Comparison of ENCODE assay signal across 9 cellular contexts in the genomic region with DNA sequence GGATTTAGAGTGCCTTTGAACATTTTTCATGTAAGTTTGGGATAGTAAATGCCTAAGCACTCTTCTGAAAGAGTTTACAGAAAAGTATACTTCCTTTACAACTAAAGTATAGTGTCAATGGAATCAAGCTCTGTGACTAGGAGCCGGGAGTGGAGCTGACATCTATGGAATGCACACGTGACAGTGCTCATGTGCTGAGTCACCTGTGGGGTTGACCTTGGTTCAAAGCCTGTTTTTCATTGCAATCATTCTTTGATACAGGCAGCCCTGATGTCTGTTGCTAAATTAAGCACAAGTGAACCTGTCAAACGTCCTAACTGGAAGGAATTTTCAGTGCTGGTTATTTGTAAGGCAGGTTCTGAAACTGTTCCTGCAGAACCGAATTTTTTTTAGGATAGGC.
A peak's percentile ranks its signal among the peaks of the same experiment; 100 is the strongest.
DNase-seq lines count a peak whose midpoint lies in the region; ATAC-seq and TF ChIP-seq lines count a peak whose summit lies in the region.
"Had no signal": no experiment of that assay in that cellular context is flagged by ENCODE, and none has a peak within 500 bp of the region (broad histone marks: within the 10 kb centered on the region; RNA-seq: fewer than 3 reads in every experiment).

No MANE protein-coding gene starts in this region.

- H3K4me2 ChIP-seq in Karpas-422 (ENCODE audit: low read depth, low read length, poor library complexity, severe bottlenecking), result no peak overlapping the region

- TF ChIP-seq CTCF in NB4 (IDR thresholded peaks at IDR 0.05; ENCODE audit: low read depth, low read length), result no peak
- no peak for TF ChIP-seq CTCF in liver (IDR thresholded peaks at IDR 0.05; ENCODE audit: low read depth, low read length, missing input control)

- H3K9me2 ChIP-seq in Karpas-422 (replicated peaks; ENCODE audit: insufficient read depth, low read length), result no peaks in the 10 kb centered on the region

- ATAC-seq in HG02571 (IDR thresholded peaks at IDR 0.05; ENCODE audit: unreplicated experiment), result no peak
- no peak for ATAC-seq in GM19452 (IDR thresholded peaks at IDR 0.05; ENCODE audit: unreplicated experiment)

- H3K36me3 ChIP-seq in liver (ENCODE audit: control insufficient read depth in 4 of 4, insufficient read depth in 3 of 4, low read depth in 1 of 4, low read length in 3 of 4) (no peaks in the 10 kb centered on the region), Karpas-422 (ENCODE audit: insufficient read depth, low read length) (no peaks in the 10 kb centered on the region)

- no peaks in the 10 kb centered on the region for H3K79me2 ChIP-seq in Karpas-422 (ENCODE audit: low read length)

- H3K27ac ChIP-seq in epithelial cell of prostate (peak overlapping the region; percentile 87), liver (ENCODE audit: low read depth in 1 of 2, low read length in 2 of 2) (no peak overlapping the region), Karpas-422 (ENCODE audit: low read length) (no peak overlapping the region)

- H3K4me1 ChIP-seq in liver (ENCODE audit: control insufficient read depth in 4 of 4, insufficient read depth in 4 of 4, low read length in 3 of 4) (no peaks in the 10 kb centered on the region), Karpas-422 (ENCODE audit: low read length) (no peaks in the 10 kb centered on the region)

- no peaks in the 10 kb centered on the region for H3K27me3 ChIP-seq in liver (ENCODE audit: control insufficient read depth in 4 of 4, insufficient read depth in 4 of 4, low read length in 3 of 4)
- H3K27me3 ChIP-seq in Karpas-422 (ENCODE audit: low read length), result no peaks in the 10 kb centered on the region

- in situ Hi-C loops in ACHN (cut with HindIII; ENCODE audit: low pct_ligation_motif_present, low pct_unique_long_range_greater_than_20kb, low sequenced_read_pairs), result no loop called here

- no peak for TF ChIP-seq POLR2A in NB4 (IDR thresholded peaks at IDR 0.05; ENCODE audit: extremely low read depth, insufficient read length)

- TF ChIP-seq RAD21 in liver (IDR thresholded peaks at IDR 0.05), result no peak

- DNase-seq in ACHN, result peak; percentile 85
- peak; percentile 12 for DNase-seq in NB4 (ENCODE audit: low read depth)
- DNase-seq in epithelial cell of prostate (ENCODE audit: low read depth, low spot score), result peak; percentile 43
- no peak for DNase-seq in Karpas-422
- no peak for DNase-seq in DMS 273 treated with DMSO at 0.1 percent for 48 hours (lab: John Stamatoyannopoulos, UW)
- DNase-seq: NK-92 treated with Interleukin-12 subunit alpha and Interleukin-12 subunit beta, amount 100 ng/mL, for 24 hours had no signal

- H3K4me3 ChIP-seq in NB4 (ENCODE audit: low read depth, low read length) (no peak overlapping the region), liver (ENCODE audit: low read depth in 1 of 3, low read length in 3 of 3) (no peak overlapping the region), Karpas-422 (ENCODE audit: low read length) (no peak overlapping the region)

- H2AFZ ChIP-seq in Karpas-422 (ENCODE audit: low read length), result no peak overlapping the region

- no peaks in the 10 kb centered on the region for H4K20me1 ChIP-seq in Karpas-422 (ENCODE audit: insufficient read depth, low read depth, low read length)

- 31% methylated on average over 4 of the region's 4 CpGs for WGBS in liver

- no peak overlapping the region for H3K9ac ChIP-seq in liver (ENCODE audit: low read depth in 1 of 2, low read length in 2 of 2)
- no peak overlapping the region for H3K9ac ChIP-seq in Karpas-422 (ENCODE audit: low read length)

- H3K9me3 ChIP-seq in liver (ENCODE audit: control insufficient read depth in 4 of 4, low read length in 3 of 4), result peaks cover 2 to 8% (median 3%) of the 10 kb centered on the region in 4 donors
- no peaks in the 10 kb centered on the region for H3K9me3 ChIP-seq in Karpas-422 (ENCODE audit: low read length)

TF ChIP-seq in liver, 16 proteins besides CTCF, POLR2A, EP300 and RAD21:
- TF ChIP-seq RXRA (IDR thresholded peaks at IDR 0.05) (peak; percentile 30 to 31), JUND (IDR thresholded peaks at IDR 0.05) (no peak), NR2F2 (IDR thresholded peaks at IDR 0.05) (no peak), HNF4A (conservative IDR thresholded peaks at IDR 0.05) (peak in 1 of 2 donors; percentile 20)
- TF ChIP-seq, protein P1, sequence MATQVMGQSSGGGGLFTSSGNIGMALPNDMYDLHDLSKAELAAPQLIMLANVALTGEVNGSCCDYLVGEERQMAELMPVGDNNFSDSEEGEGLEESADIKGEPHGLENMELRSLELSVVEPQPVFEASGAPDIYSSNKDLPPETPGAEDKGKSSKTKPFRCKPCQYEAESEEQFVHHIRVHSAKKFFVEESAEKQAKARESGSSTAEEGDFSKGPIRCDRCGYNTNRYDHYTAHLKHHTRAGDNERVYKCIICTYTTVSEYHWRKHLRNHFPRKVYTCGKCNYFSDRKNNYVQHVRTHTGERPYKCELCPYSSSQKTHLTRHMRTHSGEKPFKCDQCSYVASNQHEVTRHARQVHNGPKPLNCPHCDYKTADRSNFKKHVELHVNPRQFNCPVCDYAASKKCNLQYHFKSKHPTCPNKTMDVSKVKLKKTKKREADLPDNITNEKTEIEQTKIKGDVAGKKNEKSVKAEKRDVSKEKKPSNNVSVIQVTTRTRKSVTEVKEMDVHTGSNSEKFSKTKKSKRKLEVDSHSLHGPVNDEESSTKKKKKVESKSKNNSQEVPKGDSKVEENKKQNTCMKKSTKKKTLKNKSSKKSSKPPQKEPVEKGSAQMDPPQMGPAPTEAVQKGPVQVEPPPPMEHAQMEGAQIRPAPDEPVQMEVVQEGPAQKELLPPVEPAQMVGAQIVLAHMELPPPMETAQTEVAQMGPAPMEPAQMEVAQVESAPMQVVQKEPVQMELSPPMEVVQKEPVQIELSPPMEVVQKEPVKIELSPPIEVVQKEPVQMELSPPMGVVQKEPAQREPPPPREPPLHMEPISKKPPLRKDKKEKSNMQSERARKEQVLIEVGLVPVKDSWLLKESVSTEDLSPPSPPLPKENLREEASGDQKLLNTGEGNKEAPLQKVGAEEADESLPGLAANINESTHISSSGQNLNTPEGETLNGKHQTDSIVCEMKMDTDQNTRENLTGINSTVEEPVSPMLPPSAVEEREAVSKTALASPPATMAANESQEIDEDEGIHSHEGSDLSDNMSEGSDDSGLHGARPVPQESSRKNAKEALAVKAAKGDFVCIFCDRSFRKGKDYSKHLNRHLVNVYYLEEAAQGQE (IDR thresholded peaks at IDR 0.05), result no peak
- TF ChIP-seq, protein P2, sequence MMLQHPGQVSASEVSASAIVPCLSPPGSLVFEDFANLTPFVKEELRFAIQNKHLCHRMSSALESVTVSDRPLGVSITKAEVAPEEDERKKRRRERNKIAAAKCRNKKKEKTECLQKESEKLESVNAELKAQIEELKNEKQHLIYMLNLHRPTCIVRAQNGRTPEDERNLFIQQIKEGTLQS (IDR thresholded peaks at IDR 0.05), result no peak
TF ChIP-seq in liver: peak in this region for 2.

Comparison
In these comparisons a context has a peak if more than half of its experiments do, and no peak if none do; other contexts are left out.
1. DNase-seq: peak in ACHN (single experiment), NB4 (single experiment) and epithelial cell of prostate (single experiment); none in Karpas-422 (single experiment) and DMS 273 treated with DMSO at 0.1 percent for 48 hours (single experiment).